Comparison of ENCODE assay signal across 23 cellular contexts in genomic region chr2:206962966-206963365, GRCh38. TPM values are rescaled to one million over a fixed set of nuclear protein-coding genes. Genes with fewer than 3 reads are reported as not detected.
DNase-seq lines count a peak whose midpoint lies in the region; ATAC-seq, FAIRE-seq and TF ChIP-seq lines count a peak whose summit lies in the region.
"Had no signal": no experiment of that assay in that cellular context is flagged by ENCODE, and none has a peak within 500 bp of the region (broad histone marks: within the 10 kb centered on the region; RNA-seq: fewer than 3 reads in every experiment).

No MANE protein-coding gene starts in this region.

- no peak overlapping the region for H3K4me3 Mint-ChIP-seq in GM23338
- H3K4me3 Mint-ChIP-seq: activated B cell treated with CpG ODN at 0.5 μM for 24 hours; mesothelial cell of epicardium; neural progenitor cell; T-helper 2 cell treated with Interferon-gamma antibody and Interleukin-4, amounts not matched to agents 5 μg/mL and 100 μg/mL, for 36 hours had no signal

- H3K36me3 ChIP-seq in prostate gland (no peaks in the 10 kb centered on the region), H7 (replicated peaks; ENCODE audit: control insufficient read depth, insufficient read depth, low read length) (no peaks in the 10 kb centered on the region), GM23338 (ENCODE audit: insufficient read depth) (no peaks in the 10 kb centered on the region)
- H3K36me3 ChIP-seq: neural progenitor cell had no signal

- peak; percentile 63 for DNase-seq in Ammon's horn (ENCODE audit: low spot score)
- DNase-seq in G401 (ENCODE audit: low spot score): peak; percentile 17
- no peak for DNase-seq in frontal cortex (ENCODE audit: low spot score in 2 of 2)
- DNase-seq in prostate gland (ENCODE audit: low spot score): peak; percentile 49
- no peak for DNase-seq in H7
- DNase-seq in cortex of kidney (lab: John Stamatoyannopoulos, UW): no peak
- DNase-seq in GM23338 (ENCODE audit: low spot score): no peak
- DNase-seq: activated B cell treated with CpG ODN at 0.5 μM for 24 hours; activated CD8-positive, alpha-beta memory T cell treated with anti-CD3 and anti-CD28 coated beads for 24 hours; kidney; NCI-H187; NCI-H526; PC-9; stimulated activated naive CD8-positive, alpha-beta T cell treated with anti-CD3 and anti-CD28 coated beads, Interleukin-15, Interleukin-2, amounts not matched to agents 100 U/mL and 50 U/mL, for 24 hours had no signal

- H3K9me3 ChIP-seq in prostate gland: no peaks in the 10 kb centered on the region

- no peaks in the 10 kb centered on the region for H3K36me3 Mint-ChIP-seq in GM23338 (ENCODE audit: low read depth)
- H3K36me3 Mint-ChIP-seq: mesothelial cell of epicardium, neural progenitor cell had no signal

- in situ Hi-C loops in G401 (cut with HindIII; ENCODE audit: low sequenced_read_pairs): no loop called here

- H3K9me3 Mint-ChIP-seq in GM23338: no peaks in the 10 kb centered on the region
- H3K9me3 Mint-ChIP-seq: activated B cell treated with CpG ODN at 0.5 μM for 24 hours; mesothelial cell of epicardium; neural progenitor cell; T-helper 2 cell treated with Interferon-gamma antibody and Interleukin-4, amounts not matched to agents 5 μg/mL and 100 μg/mL, for 36 hours had no signal

- no peaks in the 10 kb centered on the region for H3F3A ChIP-seq in GM23338 (replicated peaks; ENCODE audit: low read depth)

- no peak overlapping the region for H3K4me3 ChIP-seq in prostate gland
- H3K4me3 ChIP-seq in H7 (ENCODE audit: insufficient read depth, low read depth, low read length): no peak overlapping the region
- no peak overlapping the region for H3K4me3 ChIP-seq in GM23338
- H3K4me3 ChIP-seq: neural progenitor cell, PC-9 had no signal

- H3K27me3 ChIP-seq in prostate gland (replicated peaks; ENCODE audit: insufficient read depth) (no peaks in the 10 kb centered on the region), H7 (ENCODE audit: control insufficient read depth, insufficient read depth, low read length) (no peaks in the 10 kb centered on the region), GM23338 (ENCODE audit: insufficient read depth) (no peaks in the 10 kb centered on the region)
- H3K27me3 ChIP-seq: neural progenitor cell had no signal

- H4K20me1 ChIP-seq in GM23338 (replicated peaks; ENCODE audit: insufficient read depth): no peaks in the 10 kb centered on the region

- H3K79me2 ChIP-seq in GM23338 (replicated peaks; ENCODE audit: insufficient read depth): no peaks in the 10 kb centered on the region

- no peak overlapping the region for H3K27ac Mint-ChIP-seq in GM23338
- H3K27ac Mint-ChIP-seq: activated B cell treated with CpG ODN at 0.5 μM for 24 hours; mesothelial cell of epicardium; neural progenitor cell; T-helper 2 cell treated with Interferon-gamma antibody and Interleukin-4, amounts not matched to agents 5 μg/mL and 100 μg/mL, for 36 hours had no signal

- TF ChIP-seq POLR2A in prostate gland (IDR thresholded peaks at IDR 0.05): no peak

- no peaks in the 10 kb centered on the region for H3K27me3 Mint-ChIP-seq in GM23338 (ENCODE audit: insufficient read depth, low read depth, poor library complexity)

- H3K27ac ChIP-seq in prostate gland (peak overlapping the region in 1 of 2 donors; percentile 21), GM23338 (ENCODE audit: low read depth) (no peak overlapping the region)
- H3K27ac ChIP-seq: HL-60, neural progenitor cell, PC-9 had no signal

- H3K4me2 ChIP-seq in GM23338: no peak overlapping the region
- H3K4me2 ChIP-seq: neural progenitor cell, PC-9 had no signal

- WGBS in prostate gland: 37% methylated on average over 4 of the region's 4 CpGs

- intact Hi-C loops in prostate gland (cut with DNase I): no loop called here

- H3K4me1 ChIP-seq in prostate gland (replicated peaks) (no peaks in the 10 kb centered on the region), GM23338 (ENCODE audit: insufficient read depth) (no peaks in the 10 kb centered on the region)
- H3K4me1 ChIP-seq: neural progenitor cell had no signal

- no peak for ATAC-seq in GM23338
- ATAC-seq: esophagus mucosa had no signal

- TF ChIP-seq CTCF in prostate gland (IDR thresholded peaks at IDR 0.05): no peak
- TF ChIP-seq CTCF in GM23338 (conservative IDR thresholded peaks at IDR 0.05; ENCODE audit: low read depth in 2 of 2): no peak

- peaks cover under 1% of the 10 kb centered on the region; the same call in 1 of the 2 replicates for H3K9me2 ChIP-seq in GM23338 (ENCODE audit: insufficient read depth)

- H3K4me1 Mint-ChIP-seq in GM23338: no peaks in the 10 kb centered on the region; the same call in 2 of the 3 replicates
- H3K4me1 Mint-ChIP-seq: activated B cell treated with CpG ODN at 0.5 μM for 24 hours, mesothelial cell of epicardium, neural progenitor cell had no signal

- peak; percentile 26 for FAIRE-seq in frontal cortex (lab: Jason Lieb, UNC)
- FAIRE-seq: bronchial epithelial cell, G401.6, kidney, urothelium cell line had no signal

- H2AFZ ChIP-seq in GM23338: no peak overlapping the region
- H2AFZ ChIP-seq: neural progenitor cell, PC-9 had no signal

TF ChIP-seq in GM23338, 12 proteins besides CTCF, POLR2A, EP300 and RAD21 (continues in another document):
- TF ChIP-seq ETS1 (IDR thresholded peaks at IDR 0.05): no peak
- TF ChIP-seq CREB1 (CRISPR knock-in tag; IDR thresholded peaks at IDR 0.05; ENCODE audit: low read depth): no peak
- TF ChIP-seq ZNF331 (CRISPR knock-in tag; IDR thresholded peaks at IDR 0.05; ENCODE audit: low read depth): no peak
- no peak for TF ChIP-seq EZH2phosphoT487 (IDR thresholded peaks at IDR 0.05; ENCODE audit: unreplicated experiment)
- no peak for TF ChIP-seq EZH2 (IDR thresholded peaks at IDR 0.05; ENCODE audit: low read depth, unreplicated experiment)
- no peak for TF ChIP-seq ZNF114 (CRISPR knock-in tag; IDR thresholded peaks at IDR 0.05)
- no peak for TF ChIP-seq STAT1 (IDR thresholded peaks at IDR 0.05; ENCODE audit: unreplicated experiment)
- TF ChIP-seq REST (IDR thresholded peaks at IDR 0.05; ENCODE audit: unreplicated experiment): no peak
- TF ChIP-seq POLR2AphosphoS5 (IDR thresholded peaks at IDR 0.05; ENCODE audit: low read depth): no peak
- TF ChIP-seq JUNB (IDR thresholded peaks at IDR 0.05; ENCODE audit: unreplicated experiment): no peak
- no peak for TF ChIP-seq NANOG (IDR thresholded peaks at IDR 0.05; ENCODE audit: borderline replicate concordance)

RNA-seq across cellular contexts. Expression of gene CPO, which starts 23.6 kb away (rescaled TPM):
- total RNA-seq in G401 (2014; rRNA removed; shearing (Covaris generic)): 0.62 TPM in 1 of 2 replicates, not detected in the other
- total RNA-seq in frontal cortex (not detected), prostate gland (1 to 10 TPM in 1 of 2 donors, not detected in 1; 2.5 TPM)
- total RNA-seq in H7 (2014; rRNA removed; shearing (Covaris generic)): 2.4 and 3.9 TPM in 2 replicates
- 0.94 TPM in 1 of 2 replicates, not detected in the other for total RNA-seq in GM23338 (2014; rRNA removed; shearing (Covaris generic))
- polyA plus RNA-seq in GM23338 (2016; fragmentation: Nextera tagmentation; extraction: Ambion mirVana): 0.90 and 0.91 TPM in 2 replicates
- total RNA-seq: activated B cell treated with CpG ODN at 0.5 μM for 24 hours, bronchial epithelial cell, esophagus mucosa, PC-9, SK-MEL-5 had no signal

Comparison
In these comparisons a context has a peak if more than half of its experiments do, and no peak if none do; other contexts are left out.
1. DNase-seq: peak in Ammon's horn (single experiment), G401 (single experiment) and prostate gland (single experiment); none in frontal cortex (0 of 2), H7 (single experiment), cortex of kidney (single experiment) and GM23338 (single experiment).